In the genomic region with DNA sequence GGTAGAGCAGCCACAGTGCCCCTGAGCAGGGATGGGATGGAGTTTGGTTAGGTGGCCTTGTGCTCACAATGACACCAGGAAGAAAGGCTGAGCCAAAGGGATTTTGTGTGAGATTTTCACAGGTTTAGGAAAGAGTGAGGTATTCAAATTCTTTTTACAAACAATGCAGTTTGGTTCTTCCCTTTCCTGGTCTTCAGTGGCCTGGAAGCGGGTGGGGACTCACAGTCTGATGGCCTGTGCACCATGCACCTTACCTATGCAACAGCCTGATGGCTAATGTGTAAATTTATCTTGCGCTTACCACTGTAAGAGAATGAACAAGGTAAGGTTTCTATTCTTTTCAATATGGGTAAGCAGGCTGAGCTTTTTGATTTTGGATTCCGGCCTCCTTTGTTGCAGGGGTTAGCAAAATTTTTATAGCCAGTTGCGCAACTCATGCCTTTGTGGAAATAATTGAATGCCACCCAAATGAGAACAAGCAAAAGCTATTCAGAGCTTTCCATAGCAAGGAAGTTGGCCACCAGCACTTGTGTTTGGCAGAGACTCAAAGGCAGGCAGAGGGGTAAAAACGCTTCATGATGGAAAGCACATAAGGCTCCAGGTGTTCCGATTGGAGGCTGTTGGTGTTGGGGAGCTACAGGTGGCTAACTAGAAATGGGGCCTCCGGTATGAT, we compare ENCODE assay signal across 18 cellular contexts. TPM values are rescaled to one million over a fixed set of nuclear protein-coding genes. Genes with fewer than 3 reads are reported as not detected.
DNase-seq lines count a peak whose midpoint lies in the region; ATAC-seq and TF ChIP-seq lines count a peak whose summit lies in the region.
"Had no signal": no experiment of that assay in that cellular context is flagged by ENCODE, and none has a peak within 500 bp of the region (broad histone marks: within the 10 kb centered on the region; RNA-seq: fewer than 3 reads in every experiment).

No MANE protein-coding gene starts in this region.

- no peaks in the 10 kb centered on the region for H3K27me3 ChIP-seq in esophagus squamous epithelium
- no peaks in the 10 kb centered on the region for H3K27me3 ChIP-seq in neutrophil
- H3K27me3 ChIP-seq: cardiac muscle cell had no signal

- ATAC-seq in HG02938 (IDR thresholded peaks at IDR 0.05; ENCODE audit: unreplicated experiment) = no peak
- no peak for ATAC-seq in HG03095 (IDR thresholded peaks at IDR 0.05; ENCODE audit: unreplicated experiment)
- ATAC-seq: T-helper 17 cell had no signal

- H3K4me3 ChIP-seq in NB4 (ENCODE audit: low read depth, low read length) (no peak overlapping the region), esophagus squamous epithelium (no peak overlapping the region), neutrophil (ENCODE audit: low read depth in 1 of 2, low read length in 1 of 2) (peak overlapping the region in 1 of 2 experiments; percentile 8)
- H3K4me3 ChIP-seq: cardiac muscle cell had no signal

- TF ChIP-seq POLR2A in NB4 (IDR thresholded peaks at IDR 0.05; ENCODE audit: extremely low read depth, insufficient read length) (no peak), esophagus squamous epithelium (IDR thresholded peaks at IDR 0.05) (no peak)

- CTCF ChIA-PET in activated naive CD4-positive, alpha-beta T cell treated with anti-CD3 and anti-CD28 coated beads, Interleukin-2, amount 10 ng/mL, durations not matched to agents 7 days and 5 days (lab: Charles Lee) = no interaction called here

- no peaks in the 10 kb centered on the region for H3K36me3 ChIP-seq in esophagus squamous epithelium
- H3K36me3 ChIP-seq in neutrophil = peaks cover 4% of the 10 kb centered on the region
- H3K36me3 ChIP-seq: cardiac muscle cell had no signal

- intact Hi-C loops in esophagus squamous epithelium (cut with DNase I) = no loop called here

- H3K9me3 Mint-ChIP-seq in activated naive CD4-positive, alpha-beta T cell treated with anti-CD3 and anti-CD28 coated beads, Interleukin-2, amount 10 ng/mL, durations not matched to agents 7 days and 5 days = peaks cover 16% of the 10 kb centered on the region

- no peaks in the 10 kb centered on the region for H3K36me3 Mint-ChIP-seq in activated naive CD4-positive, alpha-beta T cell treated with anti-CD3 and anti-CD28 coated beads, Interleukin-2, amount 10 ng/mL, durations not matched to agents 7 days and 5 days
- H3K36me3 Mint-ChIP-seq: CD4-positive, alpha-beta memory T cell had no signal

- H3K4me1 ChIP-seq in esophagus squamous epithelium = peaks cover 10 to 39% (median 20%) of the 10 kb centered on the region in 3 donors
- peaks cover 56 to 63% of the 10 kb centered on the region in 2 experiments for H3K4me1 ChIP-seq in neutrophil (ENCODE audit: control insufficient read depth in 1 of 2, insufficient read depth in 1 of 2, low read depth in 1 of 2, low read length in 1 of 2)

- H3K27ac ChIP-seq in C4-2B (peak overlapping the region; percentile 23), esophagus squamous epithelium (peak overlapping the region; percentile 33 to 72 (median 46)), neutrophil (peak overlapping the region; percentile 68)
- H3K27ac ChIP-seq: cardiac muscle cell had no signal

- DNase-seq in NB4 (ENCODE audit: low read depth) (peak; percentile 83), esophagus squamous epithelium (lab: John Stamatoyannopoulos, UW) (no peak), NCI-H146 treated with DMSO at 0.1 percent for 48 hours (lab: John Stamatoyannopoulos, UW; ENCODE audit: unreplicated experiment) (no peak)
- no peak for DNase-seq in activated naive CD4-positive, alpha-beta T cell treated with anti-CD3 and anti-CD28 coated beads, Interleukin-2, amount 10 ng/mL, durations not matched to agents 7 days and 5 days
- DNase-seq: activated CD4-positive, alpha-beta T cell treated with anti-CD3 and anti-CD28 coated beads, Interleukin-2, amount 10 ng/mL, durations not matched to agents 7 days and 5 days; CD4-positive, alpha-beta memory T cell; GDM1; HFFc6; OCI-M1; T-helper 17 cell had no signal

- no peak overlapping the region for H3K27ac Mint-ChIP-seq in activated naive CD4-positive, alpha-beta T cell treated with anti-CD3 and anti-CD28 coated beads, Interleukin-2, amount 10 ng/mL, durations not matched to agents 7 days and 5 days
- H3K27ac Mint-ChIP-seq: activated CD4-positive, alpha-beta T cell treated with anti-CD3 and anti-CD28 coated beads, Interleukin-2, amount 10 ng/mL, durations not matched to agents 7 days and 5 days; activated T-helper 1 cell treated with anti-CD3 and anti-CD28 coated beads, Interleukin-12 subunit alpha, Interleukin-12 subunit beta, Interleukin-2, Interleukin-4 antibody, amounts not matched to agents 30 ng/mL and 10 ng/mL and 1 ng/mL, durations not matched to agents 14 hours and 24 hours and 36 hours; CD4-positive, alpha-beta memory T cell; HFFc6; stimulated activated naive CD8-positive, alpha-beta T cell treated with anti-CD3 and anti-CD28 coated beads, Interleukin-15, Interleukin-2, amounts not matched to agents 100 ng/mL and 50 ng/mL, for 24 hours; T-helper 17 cell had no signal

- no peak for TF ChIP-seq CTCF in C4-2B (conservative IDR thresholded peaks at IDR 0.05)
- no peak for TF ChIP-seq CTCF in NB4 (IDR thresholded peaks at IDR 0.05; ENCODE audit: low read depth, low read length)
- TF ChIP-seq CTCF in esophagus squamous epithelium (IDR thresholded peaks at IDR 0.05) = no peak
- no peak for TF ChIP-seq CTCF in neutrophil (IDR thresholded peaks at IDR 0.05)

- no peak overlapping the region for H3K4me3 Mint-ChIP-seq in activated naive CD4-positive, alpha-beta T cell treated with anti-CD3 and anti-CD28 coated beads, Interleukin-2, amount 10 ng/mL, durations not matched to agents 7 days and 5 days
- H3K4me3 Mint-ChIP-seq: activated CD4-positive, alpha-beta T cell treated with anti-CD3 and anti-CD28 coated beads, Interleukin-2, amount 10 ng/mL, durations not matched to agents 7 days and 5 days; activated T-helper 1 cell treated with anti-CD3 and anti-CD28 coated beads, Interleukin-12 subunit alpha, Interleukin-12 subunit beta, Interleukin-2, Interleukin-4 antibody, amounts not matched to agents 30 ng/mL and 10 ng/mL and 1 ng/mL, durations not matched to agents 14 hours and 24 hours and 36 hours; HFFc6; stimulated activated naive CD8-positive, alpha-beta T cell treated with anti-CD3 and anti-CD28 coated beads, Interleukin-15, Interleukin-2, amounts not matched to agents 100 ng/mL and 50 ng/mL, for 24 hours; T-helper 17 cell had no signal

- 34 to 44% methylated on average over 6 to 7 of the region's 7 CpGs for WGBS in esophagus squamous epithelium, 2 donors

- H3K27me3 Mint-ChIP-seq in activated naive CD4-positive, alpha-beta T cell treated with anti-CD3 and anti-CD28 coated beads, Interleukin-2, amount 10 ng/mL, durations not matched to agents 7 days and 5 days = peaks cover 12% of the 10 kb centered on the region
- H3K27me3 Mint-ChIP-seq: activated CD4-positive, alpha-beta T cell treated with anti-CD3 and anti-CD28 coated beads, Interleukin-2, amount 10 ng/mL, durations not matched to agents 7 days and 5 days had no signal

- H3K9me3 ChIP-seq in esophagus squamous epithelium (peaks cover 0 to 23% (median 0%) of the 10 kb centered on the region in 3 donors), neutrophil (no peaks in the 10 kb centered on the region)

- H3K4me1 Mint-ChIP-seq in activated naive CD4-positive, alpha-beta T cell treated with anti-CD3 and anti-CD28 coated beads, Interleukin-2, amount 10 ng/mL, durations not matched to agents 7 days and 5 days = peaks cover 2% of the 10 kb centered on the region
- H3K4me1 Mint-ChIP-seq: CD4-positive, alpha-beta memory T cell had no signal

RNA-seq across cellular contexts. Expression of a gene that starts 23.8 kb away (rescaled TPM):
- 100 to 1,000 TPM in 1 of 4 donors, 10 to 100 TPM in 3; 24.1 to 182 (median 78.0) TPM for total RNA-seq in esophagus squamous epithelium
- total RNA-seq: cardiac muscle cell; CD4-positive, alpha-beta memory T cell; endothelial cell of umbilical vein had no signal
